Comparison of ENCODE assay signal across 12 cellular contexts in the genomic region with DNA sequence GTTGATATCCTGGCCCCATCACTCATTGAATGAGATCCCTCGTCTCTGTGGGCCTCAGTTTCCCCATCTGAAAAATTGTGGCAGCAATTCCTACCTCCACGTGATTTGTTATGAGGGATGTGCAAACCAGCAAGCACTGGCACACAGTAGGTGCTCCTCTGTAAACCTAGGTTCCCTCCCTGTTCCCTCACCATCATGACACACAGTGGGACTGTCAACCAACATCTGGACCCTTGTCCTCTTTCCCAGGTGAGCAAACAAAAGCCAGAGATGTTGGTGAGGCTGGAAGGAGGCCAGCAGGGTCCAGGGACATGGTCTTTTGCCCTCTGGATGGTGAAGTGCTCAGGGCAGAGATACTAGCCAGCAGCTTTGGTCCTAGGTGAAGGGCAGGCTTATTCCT. TPM values are rescaled to one million over a fixed set of nuclear protein-coding genes. Genes with fewer than 3 reads are reported as not detected.
"Had no signal": no experiment of that assay in that cellular context is flagged by ENCODE, and none has a peak within 500 bp of the region (broad histone marks: within the 10 kb centered on the region; RNA-seq: fewer than 3 reads in every experiment).

No MANE protein-coding gene starts in this region.

- ATAC-seq: GM23338, HCT116 had no signal

- H3K4me1 ChIP-seq: HAP-1 had no signal

- H3K4me3 Mint-ChIP-seq: GM23338, H9, HFFc6 had no signal

- H2AFZ ChIP-seq: GM23248, GM23338 had no signal

- H3K4me2 ChIP-seq: GM23338 had no signal

- FAIRE-seq: H1, H54 had no signal

- H3K27ac ChIP-seq: GM23248 had no signal

- DNase-seq: GM23248, GOT3, H7, H9, HCEC 1CT, HFFc6 had no signal

- H3K9me3 Mint-ChIP-seq: GM23338, H9, HFFc6 had no signal

- H3K36me3 ChIP-seq: HAP-1 had no signal

- H3K9me3 ChIP-seq: HAP-1 had no signal

- H3K27ac Mint-ChIP-seq: GM23338, H9, HFFc6 had no signal

- H3K9ac ChIP-seq: GM23248 had no signal

- H3K4me3 ChIP-seq: GM23248, GM23338, HAP-1 had no signal

RNA-seq across cellular contexts. Expression of a gene that starts 26.1 kb away (rescaled TPM):
- total RNA-seq: GM23248, H4, HFFc6 had no signal

RNA-seq across cellular contexts. Expression of a gene that starts 59.9 kb away (rescaled TPM):
- total RNA-seq: GM23248, HFFc6 had no signal
- polyA plus RNA-seq: GM23248, GM23338 had no signal
